ENCODE assay signal across 22 cellular contexts in genomic region chr15:101118615-101119014, GRCh38.
"Had no signal": no experiment of that assay in that cellular context is flagged by ENCODE, and none has a peak within 500 bp of the region (broad histone marks: within the 10 kb centered on the region; RNA-seq: fewer than 3 reads in every experiment).

No MANE protein-coding gene starts in this region.

- H3K9me3 Mint-ChIP-seq: activated B cell treated with CpG ODN at 0.5 μM for 24 hours; activated CD4-positive, alpha-beta T cell treated with anti-CD3 and anti-CD28 coated beads, Interleukin-2, amount 10 ng/mL, durations not matched to agents 7 days and 5 days; activated CD8-positive, alpha-beta T cell treated with anti-CD3 and anti-CD28 coated beads for 36 hours; activated naive CD8-positive, alpha-beta T cell treated with anti-CD3 and anti-CD28 coated beads, Interleukin-2, amount 10 ng/mL, durations not matched to agents 7 days and 5 days had no signal

- DNase-seq: activated B cell treated with CpG ODN at 0.5 μM for 24 hours; activated CD4-positive, alpha-beta T cell treated with anti-CD3 and anti-CD28 coated beads, Interleukin-2, amount 10 ng/mL, durations not matched to agents 7 days and 5 days; activated CD8-positive, alpha-beta memory T cell treated with anti-CD3 and anti-CD28 coated beads, Interleukin-2, amount 50 U/mL, for 4 hours; activated CD8-positive, alpha-beta T cell treated with anti-CD3 and anti-CD28 coated beads for 36 hours; activated naive CD4-positive, alpha-beta T cell treated with anti-CD3 and anti-CD28 coated beads, Interleukin-2, amount 50 U/mL, for 16 hours; activated naive CD8-positive, alpha-beta T cell treated with anti-CD3 and anti-CD28 coated beads, Interleukin-2, amount 10 ng/mL, durations not matched to agents 7 days and 5 days; activated T-cell treated with anti-CD3 and anti-CD28 coated beads, Interleukin-2, amount 50 U/mL, for 1 hour; adrenal gland; Kasumi-1; NCI-H1105 treated with DMSO at 0.1 percent for 48 hours; NCI-H1436 treated with DMSO at 0.1 percent for 48 hours; NCI-H187; NCI-H2081; NCI-H510A treated with DMSO at 0.1 percent for 48 hours; NK-92 treated with Interleukin-12 subunit alpha and Interleukin-12 subunit beta, amount 100 ng/mL, for 24 hours; OCI-M1; Peyer's patch; SHP77; T-helper 17 cell; T-helper 9 cell had no signal

- H3K36me3 ChIP-seq: adrenal gland, Peyer's patch, SJSA1 had no signal

- H3K4me3 ChIP-seq: adrenal gland, Peyer's patch, SJSA1 had no signal

- H3K27me3 ChIP-seq: adrenal gland, Peyer's patch, SJSA1 had no signal

- H3K9me3 ChIP-seq: adrenal gland, Peyer's patch, SJSA1 had no signal

- H3K4me3 Mint-ChIP-seq: activated B cell treated with CpG ODN at 0.5 μM for 24 hours; activated CD4-positive, alpha-beta T cell treated with anti-CD3 and anti-CD28 coated beads, Interleukin-2, amount 10 ng/mL, durations not matched to agents 7 days and 5 days; activated CD8-positive, alpha-beta T cell treated with anti-CD3 and anti-CD28 coated beads for 36 hours; activated naive CD8-positive, alpha-beta T cell treated with anti-CD3 and anti-CD28 coated beads, Interleukin-2, amount 10 ng/mL, durations not matched to agents 7 days and 5 days; T-helper 17 cell had no signal

- H3K27me3 Mint-ChIP-seq: activated CD4-positive, alpha-beta T cell treated with anti-CD3 and anti-CD28 coated beads, Interleukin-2, amount 10 ng/mL, durations not matched to agents 7 days and 5 days; activated CD8-positive, alpha-beta T cell treated with anti-CD3 and anti-CD28 coated beads for 36 hours; activated naive CD8-positive, alpha-beta T cell treated with anti-CD3 and anti-CD28 coated beads, Interleukin-2, amount 10 ng/mL, durations not matched to agents 7 days and 5 days had no signal

- H3K27ac Mint-ChIP-seq: activated B cell treated with CpG ODN at 0.5 μM for 24 hours; activated CD4-positive, alpha-beta T cell treated with anti-CD3 and anti-CD28 coated beads, Interleukin-2, amount 10 ng/mL, durations not matched to agents 7 days and 5 days; activated CD8-positive, alpha-beta T cell treated with anti-CD3 and anti-CD28 coated beads for 36 hours; activated naive CD8-positive, alpha-beta T cell treated with anti-CD3 and anti-CD28 coated beads, Interleukin-2, amount 10 ng/mL, durations not matched to agents 7 days and 5 days; T-helper 17 cell had no signal

- ATAC-seq: activated CD8-positive, alpha-beta T cell treated with anti-CD3 and anti-CD28 coated beads for 36 hours; T-helper 17 cell had no signal

- H3K27ac ChIP-seq: adrenal gland, Peyer's patch, RWPE1, SJSA1 had no signal
